10 cellular contexts compared by ENCODE assay signal in genomic region chr3:58206406-58207011, GRCh38. TPM values are rescaled to one million over a fixed set of nuclear protein-coding genes. Genes with fewer than 3 reads are reported as not detected.
DNase-seq lines count a peak whose midpoint lies in the region; ATAC-seq, FAIRE-seq and TF ChIP-seq lines count a peak whose summit lies in the region.
"Had no signal": no experiment of that assay in that cellular context is flagged by ENCODE, and none has a peak within 500 bp of the region (broad histone marks: within the 10 kb centered on the region; RNA-seq: fewer than 3 reads in every experiment).

No MANE protein-coding gene starts in this region.

- WGBS in HepG2 (ENCODE audit: low lambda C conversion rate) = 70% methylated on average over 5 of the region's 5 CpGs
- WGBS in aorta, 2 donors = 80 to 83% methylated on average over 5 of the region's 5 CpGs

- no peak for TF ChIP-seq RAD21 in HepG2 (CRISPR knock-in tag; IDR thresholded peaks at IDR 0.05)

- H3K36me3 ChIP-seq in CD4-positive, CD25-positive, alpha-beta regulatory T cell (ENCODE audit: control insufficient read depth, insufficient read depth, low read length) = no peaks in the 10 kb centered on the region
- H3K36me3 ChIP-seq in HepG2 (replicated peaks in 1 of 2; ENCODE audit: control insufficient read depth in 1 of 2, insufficient read depth in 2 of 2, low read length in 2 of 2) = no peaks in the 10 kb centered on the region
- H3K36me3 ChIP-seq in aorta (ENCODE audit: control insufficient read depth in 1 of 2, insufficient read depth in 2 of 2, low read length in 1 of 2) = no peaks in the 10 kb centered on the region

- no peaks in the 10 kb centered on the region for H3K36me3 Mint-ChIP-seq in CD4-positive, CD25-positive, alpha-beta regulatory T cell
- no peaks in the 10 kb centered on the region; the same call in 1 of the 2 replicates for H3K36me3 Mint-ChIP-seq in HFFc6 (ENCODE audit: low read depth)
- H3K36me3 Mint-ChIP-seq in activated naive CD8-positive, alpha-beta T cell treated with anti-CD3 and anti-CD28 coated beads, Interleukin-2, amount 50 U/mL, for 24 hours (ENCODE audit: low read depth) = peaks cover 5% of the 10 kb centered on the region

- H3K4me2 ChIP-seq in HepG2 (ENCODE audit: low read depth, low read length) = peak overlapping the region; percentile 51

- H3K4me1 ChIP-seq in CD4-positive, CD25-positive, alpha-beta regulatory T cell (ENCODE audit: control insufficient read depth, insufficient read depth, low read length, poor library complexity, severe bottlenecking) = no peaks in the 10 kb centered on the region
- H3K4me1 ChIP-seq in HepG2 (ENCODE audit: insufficient read depth, low read length) (peaks cover 90% of the 10 kb centered on the region), aorta (ENCODE audit: control insufficient read depth in 1 of 2, insufficient read depth in 2 of 2, low read length in 2 of 2) (no peaks in the 10 kb centered on the region)

- peak; percentile 49 to 59 for ATAC-seq in CD4-positive, CD25-positive, alpha-beta regulatory T cell (ENCODE audit: low read depth in 2 of 2)
- ATAC-seq in activated naive CD8-positive, alpha-beta T cell treated with anti-CD3 and anti-CD28 coated beads, Interleukin-2, amount 50 U/mL, for 24 hours = peak; percentile 98
- ATAC-seq in HepG2 (peak; percentile 57), omental fat pad (ENCODE audit: low FRiP score) (no peak), aorta (ENCODE audit: low FRiP score) (no peak), HG02759 (IDR thresholded peaks at IDR 0.05; ENCODE audit: unreplicated experiment) (no peak)

- TF ChIP-seq POLR2A in HepG2 (IDR thresholded peaks at IDR 0.05; ENCODE audit: insufficient read depth in 1 of 2, low read depth in 2 of 2, low read length in 2 of 2) = no peak

- peak; percentile 8 for FAIRE-seq in HepG2 (lab: Jason Lieb, UNC)
- FAIRE-seq: frontal cortex, urothelium cell line had no signal

- CTCF ChIA-PET in HepG2 (lab: Yijun Ruan, JAX; ENCODE audit: low intra/inter-chr PET ratio, low total read pairs) = no interaction called here

- H3K9ac ChIP-seq in HepG2 (ENCODE audit: insufficient read depth, low read depth, low read length) = no peak overlapping the region

- H3K9me3 ChIP-seq in CD4-positive, CD25-positive, alpha-beta regulatory T cell (ENCODE audit: control insufficient read depth in 2 of 2, low read length in 2 of 2) = no peaks in the 10 kb centered on the region
- H3K9me3 ChIP-seq in HepG2 (ENCODE audit: low read length) (no peaks in the 10 kb centered on the region), aorta (ENCODE audit: control insufficient read depth, low read length) (no peaks in the 10 kb centered on the region)

- H3K27me3 ChIP-seq in CD4-positive, CD25-positive, alpha-beta regulatory T cell (ENCODE audit: control insufficient read depth, insufficient read depth, low read length) = peaks cover 4% of the 10 kb centered on the region
- H3K27me3 ChIP-seq in HepG2 (ENCODE audit: control insufficient read depth in 1 of 2, insufficient read depth in 2 of 2, low read length in 2 of 2) = no peaks in the 10 kb centered on the region
- no peaks in the 10 kb centered on the region for H3K27me3 ChIP-seq in aorta (ENCODE audit: control insufficient read depth in 1 of 2, insufficient read depth in 2 of 2, low read length in 1 of 2)

- H3K4me3 Mint-ChIP-seq in CD4-positive, CD25-positive, alpha-beta regulatory T cell = no peak overlapping the region
- H3K4me3 Mint-ChIP-seq in HFFc6 = peak overlapping the region; percentile 65
- H3K4me3 Mint-ChIP-seq in activated naive CD8-positive, alpha-beta T cell treated with anti-CD3 and anti-CD28 coated beads, Interleukin-2, amount 50 U/mL, for 24 hours = no peak overlapping the region

- H3K27ac ChIP-seq in CD4-positive, CD25-positive, alpha-beta regulatory T cell (ENCODE audit: insufficient read depth, low read length, poor library complexity, severe bottlenecking) = no peak overlapping the region
- H3K27ac ChIP-seq in HepG2 (ENCODE audit: extremely low read length, insufficient read depth, low read length) (peak overlapping the region; percentile 55), aorta (ENCODE audit: low read depth in 1 of 2, low read length in 2 of 2) (no peak overlapping the region)

- H3K4me3 ChIP-seq in CD4-positive, CD25-positive, alpha-beta regulatory T cell (ENCODE audit: low read depth, low read length) = no peak overlapping the region
- no peak overlapping the region for H3K4me3 ChIP-seq in HepG2 (replicated peaks in 1 of 3; ENCODE audit: insufficient read depth in 1 of 3, low read depth in 2 of 3, low read length in 3 of 3)
- H3K4me3 ChIP-seq in aorta (ENCODE audit: low read length in 2 of 2) = no peak overlapping the region

- no peaks in the 10 kb centered on the region for H4K20me1 ChIP-seq in HepG2 (ENCODE audit: insufficient read depth, low read length)

- DNase-seq in CD4-positive, CD25-positive, alpha-beta regulatory T cell = peak in 1 of 3 donors; percentile 27
- DNase-seq in HFFc6 = peak; percentile 76
- peak; percentile 36 for DNase-seq in activated naive CD8-positive, alpha-beta T cell treated with anti-CD3 and anti-CD28 coated beads, Interleukin-2, amount 50 U/mL, for 24 hours
- peak; percentile 47 for DNase-seq in HepG2 (ENCODE audit: low spot score)
- DNase-seq in omental fat pad (ENCODE audit: low spot score) = no peak
- no peak for DNase-seq in aorta
- no peak for DNase-seq in NCI-H748 (lab: John Stamatoyannopoulos, UW; ENCODE audit: unreplicated experiment)

- in situ Hi-C loops in HepG2 (cut with HindIII; ENCODE audit: extremely low pct_ligation_motif_present, low pct_unique_long_range_greater_than_20kb) = no loop called here

- no peak overlapping the region for H3K27ac Mint-ChIP-seq in CD4-positive, CD25-positive, alpha-beta regulatory T cell
- peak overlapping the region; percentile 87 for H3K27ac Mint-ChIP-seq in HFFc6
- H3K27ac Mint-ChIP-seq in activated naive CD8-positive, alpha-beta T cell treated with anti-CD3 and anti-CD28 coated beads, Interleukin-2, amount 50 U/mL, for 24 hours = peak overlapping the region; percentile 59

- intact Hi-C loops in HepG2 (cut with micrococcal nuclease; ENCODE audit: unreplicated experiment) (no loop called here), aorta (cut with DNase I) (no loop called here)

- H3K9me3 Mint-ChIP-seq in CD4-positive, CD25-positive, alpha-beta regulatory T cell = peaks cover 0 to 9% (median 4%) of the 10 kb centered on the region in 7 donors
- H3K9me3 Mint-ChIP-seq in HFFc6 = 0 out of 2 replicates have a peak, but pooled peaks cover 4% of the 10 kb centered on the region
- H3K9me3 Mint-ChIP-seq in activated naive CD8-positive, alpha-beta T cell treated with anti-CD3 and anti-CD28 coated beads, Interleukin-2, amount 50 U/mL, for 24 hours = no peaks in the 10 kb centered on the region

- no peaks in the 10 kb centered on the region for H3K4me1 Mint-ChIP-seq in CD4-positive, CD25-positive, alpha-beta regulatory T cell
- H3K4me1 Mint-ChIP-seq in HFFc6 (ENCODE audit: low read depth) = peaks cover 46% of the 10 kb centered on the region
- H3K4me1 Mint-ChIP-seq in activated naive CD8-positive, alpha-beta T cell treated with anti-CD3 and anti-CD28 coated beads, Interleukin-2, amount 50 U/mL, for 24 hours = peaks cover 33% of the 10 kb centered on the region

- H3K27me3 Mint-ChIP-seq in CD4-positive, CD25-positive, alpha-beta regulatory T cell = peaks cover 22% of the 10 kb centered on the region
- peaks cover 5% of the 10 kb centered on the region for H3K27me3 Mint-ChIP-seq in HFFc6 (ENCODE audit: insufficient read depth)
- peaks cover 9% of the 10 kb centered on the region for H3K27me3 Mint-ChIP-seq in activated naive CD8-positive, alpha-beta T cell treated with anti-CD3 and anti-CD28 coated beads, Interleukin-2, amount 50 U/mL, for 24 hours

- H3K79me2 ChIP-seq in HepG2 (ENCODE audit: insufficient read depth, low read length) = no peaks in the 10 kb centered on the region

- H2AFZ ChIP-seq in HepG2 (ENCODE audit: low read length) = no peak overlapping the region

- TF ChIP-seq EP300 in HepG2 (IDR thresholded peaks at IDR 0.05; ENCODE audit: low read depth in 2 of 2, low read length in 2 of 2) (no peak), HepG2 (CRISPR knock-in tag; IDR thresholded peaks at IDR 0.05; ENCODE audit: borderline replicate concordance) (no peak)

- no TSS peak for BruUV-seq in HepG2 (replicated peaks; lab: Mats Ljungman, UMichigan)

- POLR2A ChIA-PET in HepG2 (lab: Yijun Ruan, JAX) = interaction anchor here (1.5 kb wide), 1 partner anchor 13 kb away, joined by 3 read pairs; no protein-coding TSS in a partner anchor

- TF ChIP-seq CTCF in HFFc6 (IDR thresholded peaks at IDR 0.05) (no peak), HepG2 (CRISPR knock-in tag; IDR thresholded peaks at IDR 0.05) (no peak), omental fat pad (IDR thresholded peaks at IDR 0.05) (no peak)

RNA-seq across cellular contexts. Expression of gene DNASE1L3, which starts 4.3 kb away (rescaled TPM):
- total RNA-seq in CD4-positive, CD25-positive, alpha-beta regulatory T cell = not detected
- polyA plus RNA-seq in CD4-positive, CD25-positive, alpha-beta regulatory T cell = under 1 TPM in 1 of 4 donors, not detected in 3; 0.14 TPM
- total RNA-seq in HFFc6 (2021; fragmentation: NEBNext Ultra II Directional; extraction: Animal tissue kit (Norgen Biotek cat#: 25700)) = not detected
- total RNA-seq in HepG2 (2016; rRNA removed; fragmentation: Illumina TruSeq; extraction: Trizol) (0.55 and 0.86 TPM in 2 replicates), omental fat pad (10 to 100 TPM in 1 of 4 donors, 1 to 10 TPM in 3; 1.1 to 20.5 (median 3.8) TPM), aorta (10 to 100 TPM in 1 of 2 donors, 1 to 10 TPM in 1; 4.3 to 19.8 TPM)
- 0.30 TPM in 1 of 2 replicates, not detected in the other for total RNA-seq in HepG2 (2016; cell fraction: cytosol; rRNA removed; fragmentation: Illumina TruSeq; extraction: Trizol; ENCODE audit: low read depth)
- total RNA-seq in HepG2 (2016; cell fraction: insoluble cytoplasmic fraction; rRNA removed; fragmentation: Illumina TruSeq; extraction: Trizol) = 0.61 and 0.73 TPM in 2 replicates
- total RNA-seq in HepG2 (2016; cell fraction: membrane; rRNA removed; fragmentation: Illumina TruSeq; extraction: Trizol) = 0.53 and 1.1 TPM in 2 replicates
- total RNA-seq in HepG2 (2016; cell fraction: nucleus; rRNA removed; fragmentation: Illumina TruSeq; extraction: Trizol) = 0.22 TPM in 1 of 2 replicates, not detected in the other
- polyA plus RNA-seq in HepG2 (2011; rRNA removed) (1.0 and 1.7 TPM in 2 replicates), aorta (1 to 10 TPM; 1.4 to 7.0 TPM)
- 1.0 and 1.3 TPM in 2 replicates for polyA plus RNA-seq in HepG2 (2011; cell fraction: cytosol; rRNA removed)
- 0.43 and 0.51 TPM in 2 replicates for polyA plus RNA-seq in HepG2 (2011; cell fraction: nucleus; rRNA removed)
- polyA plus RNA-seq in HepG2 (2012) = 0.33 and 2.5 TPM in 2 replicates
- 0.27 and 0.35 TPM in 2 replicates for polyA plus RNA-seq in HepG2 (2016; cell fraction: cytosol; fragmentation: Illumina TruSeq; extraction: Trizol; ENCODE audit: low read depth)
- polyA plus RNA-seq in HepG2 (2016; cell fraction: insoluble cytoplasmic fraction; fragmentation: Illumina TruSeq; extraction: Trizol; ENCODE audit: low read depth) = 0.44 and 0.59 TPM in 2 replicates
- polyA plus RNA-seq in HepG2 (2016; cell fraction: membrane; fragmentation: Illumina TruSeq; extraction: Trizol; ENCODE audit: low read depth) = 0.34 and 0.37 TPM in 2 replicates
- polyA plus RNA-seq in HepG2 (2016; cell fraction: nucleus; fragmentation: Illumina TruSeq; extraction: Trizol; ENCODE audit: insufficient read depth, low read depth) = 0.55 TPM in 1 of 2 replicates, not detected in the other
- polyA minus RNA-seq in HepG2 (2011; rRNA and poly(A)+ RNA removed; ENCODE audit: low replicate concordance) = 0.14 and 1.8 TPM in 2 replicates
- 0.88 TPM in 1 of 2 replicates, not detected in the other for polyA minus RNA-seq in HepG2 (2011; cell fraction: cytosol; rRNA and poly(A)+ RNA removed)
- polyA minus RNA-seq in HepG2 (2011; cell fraction: nucleus; rRNA and poly(A)+ RNA removed) = 0.77 and 0.87 TPM in 2 replicates

RNA-seq across cellular contexts. Expression of gene ABHD6, which starts 31.1 kb away (rescaled TPM):
- 3.9 TPM for total RNA-seq in CD4-positive, CD25-positive, alpha-beta regulatory T cell
- polyA plus RNA-seq in CD4-positive, CD25-positive, alpha-beta regulatory T cell = 1 to 10 TPM; 3.8 to 7.8 (median 5.1) TPM
- total RNA-seq in HFFc6 (2021; fragmentation: NEBNext Ultra II Directional; extraction: Animal tissue kit (Norgen Biotek cat#: 25700)) = 1 to 10 TPM; 6.1 to 8.9 (median 6.5) TPM
- total RNA-seq in HepG2 (2016; rRNA removed; fragmentation: Illumina TruSeq; extraction: Trizol) = 5.7 and 9.0 TPM in 2 replicates
- total RNA-seq in HepG2 (2016; cell fraction: cytosol; rRNA removed; fragmentation: Illumina TruSeq; extraction: Trizol; ENCODE audit: low read depth) = 4.3 and 4.9 TPM in 2 replicates
- total RNA-seq in HepG2 (2016; cell fraction: insoluble cytoplasmic fraction; rRNA removed; fragmentation: Illumina TruSeq; extraction: Trizol) = 4.8 and 8.8 TPM in 2 replicates
- total RNA-seq in HepG2 (2016; cell fraction: membrane; rRNA removed; fragmentation: Illumina TruSeq; extraction: Trizol) = 7.3 and 7.9 TPM in 2 replicates
- 7.5 and 8.4 TPM in 2 replicates for total RNA-seq in HepG2 (2016; cell fraction: nucleus; rRNA removed; fragmentation: Illumina TruSeq; extraction: Trizol)
- 16.5 and 17.2 TPM in 2 replicates for polyA plus RNA-seq in HepG2 (2011; rRNA removed)
- 17.9 and 18.6 TPM in 2 replicates for polyA plus RNA-seq in HepG2 (2011; cell fraction: cytosol; rRNA removed)
- polyA plus RNA-seq in HepG2 (2011; cell fraction: nucleus; rRNA removed) = 10.2 and 11.0 TPM in 2 replicates
- polyA plus RNA-seq in HepG2 (2012) = 7.6 and 9.4 TPM in 2 replicates
- polyA plus RNA-seq in HepG2 (2016; cell fraction: cytosol; fragmentation: Illumina TruSeq; extraction: Trizol; ENCODE audit: low read depth) = 3.4 and 4.3 TPM in 2 replicates
- polyA plus RNA-seq in HepG2 (2016; cell fraction: insoluble cytoplasmic fraction; fragmentation: Illumina TruSeq; extraction: Trizol; ENCODE audit: low read depth) = 4.7 and 5.8 TPM in 2 replicates
- polyA plus RNA-seq in HepG2 (2016; cell fraction: membrane; fragmentation: Illumina TruSeq; extraction: Trizol; ENCODE audit: low read depth) = 4.9 and 6.1 TPM in 2 replicates
- polyA plus RNA-seq in HepG2 (2016; cell fraction: nucleus; fragmentation: Illumina TruSeq; extraction: Trizol; ENCODE audit: insufficient read depth, low read depth) = 9.1 and 12.2 TPM in 2 replicates
- 34.5 and 67.6 TPM in 2 replicates for polyA minus RNA-seq in HepG2 (2011; rRNA and poly(A)+ RNA removed; ENCODE audit: low replicate concordance)
- polyA minus RNA-seq in HepG2 (2011; cell fraction: cytosol; rRNA and poly(A)+ RNA removed) = 10.7 and 12.8 TPM in 2 replicates
- polyA minus RNA-seq in HepG2 (2011; cell fraction: nucleus; rRNA and poly(A)+ RNA removed) = 12.6 and 14.9 TPM in 2 replicates
- 10 to 100 TPM; 19.2 to 31.0 (median 21.5) TPM for total RNA-seq in omental fat pad
- 10 to 100 TPM in 1 of 2 donors, 1 to 10 TPM in 1; 7.6 to 10.4 TPM for total RNA-seq in aorta
- polyA plus RNA-seq in aorta = 1 to 10 TPM; 5.9 to 7.1 TPM

Comparison
In these comparisons a context has a peak if more than half of its experiments do, and no peak if none do; other contexts are left out.
1. ATAC-seq: peak in CD4-positive, CD25-positive, alpha-beta regulatory T cell (2 of 2), activated naive CD8-positive, alpha-beta T cell treated with anti-CD3 and anti-CD28 coated beads, Interleukin-2, amount 50 U/mL, for 24 hours (single experiment) and HepG2 (single experiment); none in omental fat pad (single experiment), aorta (single experiment) and HG02759 (single experiment).
2. DNase-seq: peak in HFFc6 (single experiment), activated naive CD8-positive, alpha-beta T cell treated with anti-CD3 and anti-CD28 coated beads, Interleukin-2, amount 50 U/mL, for 24 hours (single experiment) and HepG2 (single experiment); none in omental fat pad (single experiment), aorta (0 of 2) and NCI-H748 (single experiment).
3. H3K27ac Mint-ChIP-seq: peak in HFFc6 (single experiment) and activated naive CD8-positive, alpha-beta T cell treated with anti-CD3 and anti-CD28 coated beads, Interleukin-2, amount 50 U/mL, for 24 hours (single experiment); none in CD4-positive, CD25-positive, alpha-beta regulatory T cell (0 of 3).